1 cellular context compared by ENCODE assay signal in the genomic region with DNA sequence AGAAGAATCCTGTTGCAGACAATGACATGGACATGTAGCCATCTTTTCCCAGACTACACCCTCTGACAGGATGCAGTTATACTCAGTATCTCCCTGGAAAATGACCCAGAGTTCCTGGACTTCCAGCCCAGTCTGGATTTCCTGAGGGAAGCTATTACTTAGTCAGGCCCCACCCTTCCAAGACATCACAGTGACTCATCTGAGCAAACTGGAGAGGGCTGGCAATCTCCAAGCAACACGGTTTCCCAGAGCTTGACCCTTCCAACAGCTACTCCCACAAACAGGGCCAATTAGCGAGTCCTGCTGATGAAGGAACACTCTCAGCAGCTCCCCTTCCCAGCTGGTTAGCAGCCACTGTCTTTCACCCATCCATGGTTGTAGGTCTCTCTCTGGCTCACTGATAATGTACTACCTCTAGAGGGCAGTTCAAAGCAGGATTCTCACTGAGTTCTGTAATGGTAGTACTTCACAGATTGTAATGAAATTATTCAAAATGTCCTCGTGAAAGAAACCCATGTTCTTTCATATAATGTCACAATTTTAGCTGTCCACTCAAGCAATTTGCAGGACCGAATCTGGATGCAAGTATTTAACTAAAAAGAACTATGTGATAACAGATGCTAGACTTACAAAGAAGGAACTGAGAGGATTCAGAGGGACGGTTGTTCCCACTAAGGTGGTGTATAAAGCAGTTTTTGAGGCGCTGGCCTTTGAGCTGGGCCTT.
TF ChIP-seq lines count a peak whose summit lies in the region.

No MANE protein-coding gene starts in this region.

TF ChIP-seq in HEK293, 187 proteins besides CTCF, POLR2A, EP300 and RAD21 (continued from another document):
- TF ChIP-seq, protein P1, sequence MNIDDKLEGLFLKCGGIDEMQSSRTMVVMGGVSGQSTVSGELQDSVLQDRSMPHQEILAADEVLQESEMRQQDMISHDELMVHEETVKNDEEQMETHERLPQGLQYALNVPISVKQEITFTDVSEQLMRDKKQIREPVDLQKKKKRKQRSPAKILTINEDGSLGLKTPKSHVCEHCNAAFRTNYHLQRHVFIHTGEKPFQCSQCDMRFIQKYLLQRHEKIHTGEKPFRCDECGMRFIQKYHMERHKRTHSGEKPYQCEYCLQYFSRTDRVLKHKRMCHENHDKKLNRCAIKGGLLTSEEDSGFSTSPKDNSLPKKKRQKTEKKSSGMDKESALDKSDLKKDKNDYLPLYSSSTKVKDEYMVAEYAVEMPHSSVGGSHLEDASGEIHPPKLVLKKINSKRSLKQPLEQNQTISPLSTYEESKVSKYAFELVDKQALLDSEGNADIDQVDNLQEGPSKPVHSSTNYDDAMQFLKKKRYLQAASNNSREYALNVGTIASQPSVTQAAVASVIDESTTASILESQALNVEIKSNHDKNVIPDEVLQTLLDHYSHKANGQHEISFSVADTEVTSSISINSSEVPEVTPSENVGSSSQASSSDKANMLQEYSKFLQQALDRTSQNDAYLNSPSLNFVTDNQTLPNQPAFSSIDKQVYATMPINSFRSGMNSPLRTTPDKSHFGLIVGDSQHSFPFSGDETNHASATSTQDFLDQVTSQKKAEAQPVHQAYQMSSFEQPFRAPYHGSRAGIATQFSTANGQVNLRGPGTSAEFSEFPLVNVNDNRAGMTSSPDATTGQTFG (tag by site-specific recombination; IDR thresholded peaks at IDR 0.05; ENCODE audit: borderline replicate concordance) = no peak
- no peak for TF ChIP-seq ZNF785 (tag by site-specific recombination; IDR thresholded peaks at IDR 0.05)
